8 cellular contexts compared by ENCODE assay signal in genomic region chr5:110053824-110054223, GRCh38.
A peak's percentile ranks its signal among the peaks of the same experiment; 100 is the strongest.
DNase-seq lines count a peak whose midpoint lies in the region; ATAC-seq and TF ChIP-seq lines count a peak whose summit lies in the region.

No MANE protein-coding gene starts in this region.

- TF ChIP-seq EP300 in sigmoid colon (IDR thresholded peaks at IDR 0.05), result no peak

- peaks cover 21% of the 10 kb centered on the region for H3K4me1 Mint-ChIP-seq in activated CD4-positive, alpha-beta T cell treated with anti-CD3 and anti-CD28 coated beads, Interleukin-2, amount 10 ng/mL, durations not matched to agents 24 days and 14 days
- peaks cover 18 to 21% of the 10 kb centered on the region in 2 donors for H3K4me1 Mint-ChIP-seq in natural killer cell

- no peaks in the 10 kb centered on the region for H3K9me3 Mint-ChIP-seq in activated CD4-positive, alpha-beta T cell treated with anti-CD3 and anti-CD28 coated beads, Interleukin-2, amount 10 ng/mL, durations not matched to agents 24 days and 14 days
- H3K9me3 Mint-ChIP-seq in natural killer cell, result no peaks in the 10 kb centered on the region

- H2AFZ ChIP-seq in OCI-LY7 (ENCODE audit: low read length), result peak overlapping the region; percentile 77

- peak overlapping the region; percentile 12 for H3K4me3 Mint-ChIP-seq in activated CD4-positive, alpha-beta T cell treated with anti-CD3 and anti-CD28 coated beads, Interleukin-2, amount 10 ng/mL, durations not matched to agents 24 days and 14 days
- H3K4me3 Mint-ChIP-seq in natural killer cell, result peak overlapping the region; percentile 18

- H3K27me3 ChIP-seq in sigmoid colon (no peaks in the 10 kb centered on the region), left lung (no peaks in the 10 kb centered on the region)

- TF ChIP-seq POLR2A in sigmoid colon (IDR thresholded peaks at IDR 0.05), result no peak

- H3K79me2 ChIP-seq in OCI-LY7 (ENCODE audit: insufficient read depth, low read depth, low read length), result no peaks in the 10 kb centered on the region

- peak; percentile 15 for ATAC-seq in GM21825 (IDR thresholded peaks at IDR 0.05; ENCODE audit: unreplicated experiment)
- peak in 1 of 3 donors; percentile 45 for ATAC-seq in natural killer cell
- no peak for ATAC-seq in HG02642 (IDR thresholded peaks at IDR 0.05; ENCODE audit: poor library complexity, unreplicated experiment)
- no peak for ATAC-seq in left lung

- H3K9me3 ChIP-seq in OCI-LY7 (ENCODE audit: low read length) (no peaks in the 10 kb centered on the region), sigmoid colon (no peaks in the 10 kb centered on the region), left lung (no peaks in the 10 kb centered on the region)

- no peaks in the 10 kb centered on the region for H3K36me3 Mint-ChIP-seq in activated CD4-positive, alpha-beta T cell treated with anti-CD3 and anti-CD28 coated beads, Interleukin-2, amount 10 ng/mL, durations not matched to agents 24 days and 14 days (ENCODE audit: low read depth)
- H3K36me3 Mint-ChIP-seq in natural killer cell, result no peaks in the 10 kb centered on the region

- no peak for DNase-seq in activated CD4-positive, alpha-beta T cell treated with anti-CD3 and anti-CD28 coated beads, Interleukin-2, amount 10 ng/mL, durations not matched to agents 24 days and 14 days
- no peak for DNase-seq in activated CD4-positive, alpha-beta T cell treated with anti-CD3 and anti-CD28 coated beads, Interleukin-2, amount 50 U/mL, for 1 hour
- peak; percentile 24 for DNase-seq in OCI-LY7 (ENCODE audit: low spot score)
- DNase-seq in natural killer cell, result no peak
- DNase-seq in sigmoid colon, result no peak
- DNase-seq in left lung, result no peak

- H3K4me2 ChIP-seq in OCI-LY7 (ENCODE audit: low read length), result peak overlapping the region; percentile 64

- H3K36me3 ChIP-seq in OCI-LY7 (ENCODE audit: insufficient read depth, low read length) (no peaks in the 10 kb centered on the region), sigmoid colon (no peaks in the 10 kb centered on the region), left lung (no peaks in the 10 kb centered on the region)

- POLR2A ChIA-PET in OCI-LY7 (lab: Charles Lee), result interaction anchor here (0.7 to 1.6 kb wide), 4 partner anchors 11 to 734 kb away, joined by 3 read pairs; no protein-coding TSS in a partner anchor

- no peaks in the 10 kb centered on the region for H4K20me1 ChIP-seq in OCI-LY7 (ENCODE audit: insufficient read depth, low read length)

- no TSS peak for BruUV-seq in OCI-LY7 (replicated peaks; lab: Mats Ljungman, UMichigan)

- peak overlapping the region; percentile 74 for H3K27ac Mint-ChIP-seq in activated CD4-positive, alpha-beta T cell treated with anti-CD3 and anti-CD28 coated beads, Interleukin-2, amount 10 ng/mL, durations not matched to agents 24 days and 14 days
- peak overlapping the region; percentile 20 to 71 for H3K27ac Mint-ChIP-seq in natural killer cell

- peaks cover 25% of the 10 kb centered on the region for H3K4me1 ChIP-seq in OCI-LY7 (ENCODE audit: insufficient read depth, low read length, poor library complexity, severe bottlenecking)
- peaks cover 0 to 21% (median 15%) of the 10 kb centered on the region in 4 donors for H3K4me1 ChIP-seq in sigmoid colon
- peaks cover 5 to 6% of the 10 kb centered on the region in 2 donors for H3K4me1 ChIP-seq in left lung

- H3K27ac ChIP-seq in OCI-LY7 (ENCODE audit: low read depth, low read length, poor library complexity, severe bottlenecking) (peak overlapping the region; percentile 65), sigmoid colon (no peak overlapping the region), left lung (no peak overlapping the region)

- intact Hi-C loops in activated CD4-positive, alpha-beta T cell treated with anti-CD3 and anti-CD28 coated beads, Interleukin-2, amount 10 ng/mL, durations not matched to agents 24 days and 14 days (cut with micrococcal nuclease), result loop anchor here (1.0 kb wide), 2 partner anchors 33 to 363 kb away; no protein-coding TSS in a partner anchor
- intact Hi-C loops in OCI-LY7 (cut with micrococcal nuclease; ENCODE audit: unreplicated experiment) (loop anchor here (1.0 kb wide), 2 partner anchors 133 to 363 kb away; no protein-coding TSS in a partner anchor), natural killer cell (cut with micrococcal nuclease) (no loop called here), sigmoid colon (cut with DNase I) (no loop called here), left lung (cut with DNase I) (no loop called here)

- no peaks in the 10 kb centered on the region for H3K9me2 ChIP-seq in OCI-LY7 (ENCODE audit: insufficient read depth, low read length)

- no peaks in the 10 kb centered on the region for H3K27me3 Mint-ChIP-seq in activated CD4-positive, alpha-beta T cell treated with anti-CD3 and anti-CD28 coated beads, Interleukin-2, amount 10 ng/mL, durations not matched to agents 24 days and 14 days
- H3K27me3 Mint-ChIP-seq in natural killer cell (ENCODE audit: low read depth in 2 of 2), result no peaks in the 10 kb centered on the region

- TF ChIP-seq CTCF in OCI-LY7 (conservative IDR thresholded peaks at IDR 0.05; ENCODE audit: low read length), result no peak
- TF ChIP-seq CTCF in natural killer cell (IDR thresholded peaks at IDR 0.05), result no peak
- no peak for TF ChIP-seq CTCF in sigmoid colon (IDR thresholded peaks at IDR 0.05)
- no peak for TF ChIP-seq CTCF in left lung (IDR thresholded peaks at IDR 0.05)

- peak overlapping the region; percentile 42 for H3K4me3 ChIP-seq in OCI-LY7 (ENCODE audit: low read depth, low read length, poor library complexity, severe bottlenecking)
- no peak overlapping the region for H3K4me3 ChIP-seq in sigmoid colon
- no peak overlapping the region for H3K4me3 ChIP-seq in left lung

- CTCF ChIA-PET in OCI-LY7 (lab: Charles Lee; ENCODE audit: unreplicated experiment), result no interaction called here

Comparison
In these comparisons a context has a peak if more than half of its experiments do, and no peak if none do; other contexts are left out.
1. intact Hi-C loops: an anchor here in activated CD4-positive, alpha-beta T cell treated with anti-CD3 and anti-CD28 coated beads, Interleukin-2, amount 10 ng/mL, durations not matched to agents 24 days and 14 days (1.0 kb wide) and OCI-LY7 (1.0 kb wide); none called in natural killer cell, sigmoid colon and left lung.